ENCODE assay signal across 11 cellular contexts in the genomic region with DNA sequence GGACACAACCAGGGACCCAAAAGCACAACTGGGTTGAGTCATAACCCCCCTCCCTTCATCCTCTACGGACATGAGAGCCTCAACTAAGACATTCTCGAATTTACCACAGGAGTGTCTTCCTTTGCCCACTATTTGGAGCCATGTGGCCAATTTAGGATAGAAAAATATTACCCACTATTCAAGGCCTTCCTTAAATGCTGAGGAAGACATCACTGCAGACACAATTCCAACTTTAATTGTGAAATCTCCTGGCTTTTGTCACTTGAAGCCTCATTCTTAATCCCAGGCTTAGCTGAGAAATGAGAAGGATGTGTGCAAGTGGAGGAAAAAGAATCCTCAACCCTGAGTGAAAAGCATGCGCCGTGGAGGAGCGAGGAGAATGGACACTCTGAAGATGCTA. TPM values are rescaled to one million over a fixed set of nuclear protein-coding genes. Genes with fewer than 3 reads are reported as not detected.
DNase-seq lines count a peak whose midpoint lies in the region; ATAC-seq and TF ChIP-seq lines count a peak whose summit lies in the region.
"Had no signal": no experiment of that assay in that cellular context is flagged by ENCODE, and none has a peak within 500 bp of the region (broad histone marks: within the 10 kb centered on the region; RNA-seq: fewer than 3 reads in every experiment).

No MANE protein-coding gene starts in this region.

- peak overlapping the region; percentile 88; the same call in 1 of the 2 replicates for H3K4me2 ChIP-seq in KMS-11

- H2AFZ ChIP-seq in KMS-11 (ENCODE audit: low read depth): no peak overlapping the region

- DNase-seq in dorsolateral prefrontal cortex (no peak), thyroid gland (no peak), OCI-M1 (lab: John Stamatoyannopoulos, UW) (no peak)

- no peak for TF ChIP-seq CTCF in KMS-11 (conservative IDR thresholded peaks at IDR 0.05; ENCODE audit: low read depth, low read length)
- no peak for TF ChIP-seq CTCF in dorsolateral prefrontal cortex (IDR thresholded peaks at IDR 0.05 in 54 of 56, conservative IDR thresholded peaks at IDR 0.05 in 2 of 56; ENCODE audit: low read depth in 1 of 56, partially characterized antibody in 56 of 56)
- no peak for TF ChIP-seq CTCF in thyroid gland (IDR thresholded peaks at IDR 0.05)

- intact Hi-C loops in dorsolateral prefrontal cortex (cut with DNase I) (loop anchor here in 1 of 2 donors (10.0 kb wide), 1 partner anchor 234 kb away; no protein-coding TSS in a partner anchor), thyroid gland (cut with DNase I) (no loop called here)

- H3K4me1 ChIP-seq in KMS-11 (ENCODE audit: low read depth, poor library complexity, severe bottlenecking) (peaks cover 60% of the 10 kb centered on the region), muscle layer of colon (ENCODE audit: insufficient read depth, low read length) (peaks cover 79% of the 10 kb centered on the region), thyroid gland (peaks cover 91 to 99% of the 10 kb centered on the region in 2 donors)
- H3K4me1 ChIP-seq: right lobe of liver had no signal

- H3K36me3 ChIP-seq in KMS-11 (ENCODE audit: insufficient read depth): no peaks in the 10 kb centered on the region
- H3K36me3 ChIP-seq in muscle layer of colon (ENCODE audit: insufficient read depth, low read length): no peaks in the 10 kb centered on the region
- H3K36me3 ChIP-seq in thyroid gland: no peaks in the 10 kb centered on the region
- H3K36me3 ChIP-seq: right lobe of liver had no signal

- 50 to 57% methylated on average over 5 of the region's 5 CpGs for WGBS in thyroid gland, 2 donors

- peaks cover 56% of the 10 kb centered on the region for H3K79me2 ChIP-seq in KMS-11 (ENCODE audit: insufficient read depth, low read depth)

- H3K9me3 ChIP-seq in muscle layer of colon (ENCODE audit: low read length): no peaks in the 10 kb centered on the region
- no peaks in the 10 kb centered on the region for H3K9me3 ChIP-seq in thyroid gland
- H3K9me3 ChIP-seq: right lobe of liver, SJSA1 had no signal

- H3K27ac ChIP-seq in KMS-11: no peak overlapping the region
- peak overlapping the region in 40 of 59 donors; percentile 6 to 75 (median 50) for H3K27ac ChIP-seq in dorsolateral prefrontal cortex
- peak overlapping the region; percentile 67 for H3K27ac ChIP-seq in muscle layer of colon (ENCODE audit: low read depth, low read length)
- peak overlapping the region; percentile 78 to 84 (median 82) for H3K27ac ChIP-seq in thyroid gland
- H3K27ac ChIP-seq: right lobe of liver had no signal

- H4K20me1 ChIP-seq in KMS-11 (ENCODE audit: insufficient read depth): peaks cover 4% of the 10 kb centered on the region; the same call in 1 of the 2 replicates

- H3K9ac ChIP-seq in KMS-11 (no peak overlapping the region), muscle layer of colon (ENCODE audit: low read length) (no peak overlapping the region)

- ATAC-seq in HG02884 (IDR thresholded peaks at IDR 0.05; ENCODE audit: unreplicated experiment): no peak
- no peak for ATAC-seq in GM18907 (IDR thresholded peaks at IDR 0.05; ENCODE audit: unreplicated experiment)
- ATAC-seq in HG03520 (IDR thresholded peaks at IDR 0.05; ENCODE audit: unreplicated experiment): no peak
- ATAC-seq: GM12878 had no signal

- no peak for TF ChIP-seq POLR2A in thyroid gland (IDR thresholded peaks at IDR 0.05)

- H3K4me3 ChIP-seq in KMS-11 (IDR thresholded peaks at IDR 0.05; ENCODE audit: insufficient read depth, low read depth, low read length) (no peak overlapping the region), dorsolateral prefrontal cortex (no peak overlapping the region), muscle layer of colon (ENCODE audit: low read depth in 1 of 2, low read length in 2 of 2) (no peak overlapping the region), thyroid gland (replicated peaks in 1 of 3) (no peak overlapping the region)
- H3K4me3 ChIP-seq: GM12878, right lobe of liver, SJSA1 had no signal

- H3K27me3 ChIP-seq in KMS-11 (ENCODE audit: insufficient read depth, low read depth) (no peaks in the 10 kb centered on the region), dorsolateral prefrontal cortex (no peaks in the 10 kb centered on the region), muscle layer of colon (ENCODE audit: control insufficient read depth in 1 of 2, insufficient read depth in 2 of 2, low read length in 2 of 2) (no peaks in the 10 kb centered on the region), thyroid gland (no peaks in the 10 kb centered on the region)
- H3K27me3 ChIP-seq: SJSA1 had no signal

RNA-seq across cellular contexts. Expression of a gene that starts 11.8 kb away (rescaled TPM):
- 10 to 100 TPM; 31.4 to 73.2 (median 44.4) TPM for total RNA-seq in dorsolateral prefrontal cortex
- total RNA-seq in thyroid gland: 100 to 1,000 TPM in 3 of 4 donors, 10 to 100 TPM in 1; 92.4 to 136 (median 125) TPM
